In the genomic region with DNA sequence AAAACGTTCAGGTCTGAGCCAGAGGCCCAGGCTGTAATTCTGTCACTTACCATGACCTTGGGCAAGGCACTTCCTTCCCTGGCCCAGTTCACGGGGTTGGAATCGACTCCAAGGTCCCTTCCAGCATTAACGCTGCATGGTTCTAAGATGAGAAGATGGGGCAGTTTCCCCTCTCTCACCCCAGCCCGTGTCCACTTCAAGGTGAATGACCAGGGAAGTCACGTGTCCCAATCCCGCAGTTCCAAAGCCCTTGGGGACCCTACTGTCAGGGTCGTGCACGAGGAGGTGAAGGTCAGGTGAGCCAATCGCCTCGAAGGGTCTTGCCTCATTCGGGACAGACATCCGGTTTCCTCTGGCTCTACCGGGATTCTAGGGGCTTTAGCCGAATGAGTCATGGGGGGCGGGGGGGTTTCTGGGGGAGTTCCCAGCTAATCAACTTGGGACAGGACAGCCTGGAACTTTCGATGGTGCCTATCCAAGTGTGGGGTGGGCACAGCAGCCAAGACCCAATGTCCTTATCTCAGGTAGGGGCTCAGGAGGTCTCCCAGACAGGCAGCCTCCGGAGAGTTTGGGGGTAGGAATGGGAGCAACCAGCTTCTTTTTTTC, we compare ENCODE assay signal across 1 cellular context.
A peak's percentile ranks its signal among the peaks of the same experiment; 100 is the strongest.
TF ChIP-seq lines count a peak whose summit lies in the region.

No MANE protein-coding gene starts in this region.

TF ChIP-seq in IMR-90, 13 proteins besides CTCF, POLR2A, EP300 and RAD21:
- TF ChIP-seq NFE2L2 (IDR thresholded peaks at IDR 0.05; ENCODE audit: low read depth, low read length) (no peak), CEBPB (IDR thresholded peaks at IDR 0.05; ENCODE audit: low read depth, low read length) (0 out of 2 replicates have a peak, but pooled peaks have one; percentile 10)
